In the genomic region with DNA sequence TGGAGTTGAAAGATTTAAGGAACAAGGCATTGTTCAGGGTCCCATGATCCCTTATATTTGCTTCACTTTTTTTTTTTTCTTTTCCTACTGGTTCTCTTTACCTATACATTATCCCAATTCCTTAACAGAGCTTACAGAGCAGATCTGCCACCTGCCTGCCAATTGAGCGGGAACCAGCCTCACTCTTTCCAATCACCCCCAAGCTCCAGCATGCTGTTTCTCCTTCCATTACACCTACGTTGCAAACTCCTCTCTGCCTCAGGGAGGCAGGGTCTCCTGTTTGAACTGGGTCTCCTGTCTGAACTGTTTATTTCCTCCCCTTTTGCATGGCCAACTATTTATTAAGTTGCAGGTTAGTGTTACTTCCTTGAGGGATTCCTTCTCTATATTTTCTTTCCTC, we compare ENCODE assay signal across 24 cellular contexts.
DNase-seq lines count a peak whose midpoint lies in the region; ATAC-seq, FAIRE-seq and TF ChIP-seq lines count a peak whose summit lies in the region.
"Had no signal": no experiment of that assay in that cellular context is flagged by ENCODE, and none has a peak within 500 bp of the region (broad histone marks: within the 10 kb centered on the region; RNA-seq: fewer than 3 reads in every experiment).

No MANE protein-coding gene starts in this region.

- no peak overlapping the region for H3K4ac ChIP-seq in H9 (ENCODE audit: low read depth, low read length)
- H3K4ac ChIP-seq in H1 (replicated peaks; ENCODE audit: insufficient read length, low read depth, low read length), result no peak overlapping the region

- FAIRE-seq in H1 (lab: Jason Lieb, UNC), result no peak
- FAIRE-seq: A549, D721Med, G401.6, GM12891, GM19239, H54, HepG2 had no signal

- H4K20me1 ChIP-seq in H9 (ENCODE audit: control insufficient read depth, insufficient read depth, insufficient read length) (no peaks in the 10 kb centered on the region), H1 (replicated peaks in 1 of 2; ENCODE audit: control insufficient read depth in 1 of 2, insufficient read depth in 2 of 2, low read length in 2 of 2) (no peaks in the 10 kb centered on the region)

- no peak overlapping the region for H2AK5ac ChIP-seq in H9 (ENCODE audit: insufficient read length, low read length)
- H2AK5ac ChIP-seq in H1 (ENCODE audit: low read depth, low read length), result no peak overlapping the region

- H3K4me1 ChIP-seq in H9 (ENCODE audit: insufficient read depth, low read length) (no peaks in the 10 kb centered on the region), H1 (replicated peaks in 1 of 4; ENCODE audit: control insufficient read depth in 3 of 4, insufficient read depth in 4 of 4, low read length in 3 of 4) (no peaks in the 10 kb centered on the region)
- H3K4me1 ChIP-seq: A549, Caco-2 had no signal

- no peak overlapping the region for H2AFZ ChIP-seq in H9 (ENCODE audit: low read length)
- H2AFZ ChIP-seq in H1 (ENCODE audit: low read length), result no peak overlapping the region

- CTCF ChIA-PET in H1 (lab: Charles Lee; ENCODE audit: partially characterized antibody), result interaction anchor here (0.6 to 1.6 kb wide), 9 partner anchors 15 to 531 kb away, joined by 3 to 10 read pairs (median 3); a partner anchor contains a TSS

- H3K4me1 Mint-ChIP-seq in H9 (no peaks in the 10 kb centered on the region), neural crest cell (no peaks in the 10 kb centered on the region)
- H3K4me1 Mint-ChIP-seq: IgD-negative memory B cell had no signal

- H2BK5ac ChIP-seq in H9 (ENCODE audit: insufficient read length, low read length), result no peak overlapping the region
- no peak overlapping the region for H2BK5ac ChIP-seq in H1 (ENCODE audit: low read depth, low read length)

- H4K8ac ChIP-seq in H9 (replicated peaks; ENCODE audit: insufficient read length, low read depth, low read length) (no peak overlapping the region), H1 (ENCODE audit: extremely low read depth, insufficient read depth, low read length) (no peak overlapping the region)

- no peak overlapping the region for H3K4me3 Mint-ChIP-seq in H9
- H3K4me3 Mint-ChIP-seq in neural crest cell, result no peak overlapping the region
- H3K4me3 Mint-ChIP-seq: CD4-positive, alpha-beta T cell; IgD-negative memory B cell had no signal

- peak; percentile 18 for DNase-seq in DMS53 (lab: John Stamatoyannopoulos, UW)
- DNase-seq in DMS53 treated with DMSO at 0.1 percent for 48 hours (lab: John Stamatoyannopoulos, UW; ENCODE audit: unreplicated experiment), result no peak
- peak; percentile 32 for DNase-seq in H9
- no peak for DNase-seq in H1 (ENCODE audit: low read depth in 1 of 2, low spot score in 2 of 2)
- no peak for DNase-seq in neural crest cell (ENCODE audit: low read depth, low spot score)
- DNase-seq in NCI-H226, result no peak
- DNase-seq in kidney glomerular epithelial cell (lab: John Stamatoyannopoulos, UW), result no peak
- DNase-seq: AML-193; Caco-2; CD4-positive, alpha-beta T cell; DMS79 treated with DMSO at 0.1 percent for 48 hours; EL; KBM-7 had no signal

- no peaks in the 10 kb centered on the region for H3K23me2 ChIP-seq in H9 (ENCODE audit: insufficient read length, low read depth, low read length, poor library complexity, severe bottlenecking)
- no peaks in the 10 kb centered on the region for H3K23me2 ChIP-seq in H1 (ENCODE audit: low read depth, low read length)

- H3K79me2 ChIP-seq in H9 (ENCODE audit: insufficient read depth, low read length) (no peaks in the 10 kb centered on the region), H1 (ENCODE audit: control insufficient read depth in 1 of 2, insufficient read depth in 2 of 2, low read length in 2 of 2) (no peaks in the 10 kb centered on the region)

- no peak overlapping the region for H2BK15ac ChIP-seq in H9 (ENCODE audit: low read depth, low read length)
- no peak overlapping the region for H2BK15ac ChIP-seq in H1 (ENCODE audit: low read length)

- H3K23ac ChIP-seq in H9 (ENCODE audit: insufficient read length, low read depth, low read length), result no peak overlapping the region
- H3K23ac ChIP-seq in H1 (ENCODE audit: insufficient read length), result no peak overlapping the region

- no peak for TF ChIP-seq POLR2A in H1 (IDR thresholded peaks at IDR 0.05; ENCODE audit: control extremely low read depth in 1 of 2, low read depth in 2 of 2, low read length in 2 of 2)

- H3K56ac ChIP-seq in H9 (ENCODE audit: insufficient read length, low read depth, low read length) (no peak overlapping the region), H1 (replicated peaks; ENCODE audit: insufficient read length, low read depth, low read length) (no peak overlapping the region)

- H3T11ph ChIP-seq in H9 (ENCODE audit: low read length), result no peak overlapping the region

- no CpG with 5 or more reads among the region's 2 CpGs for WGBS in H9 (ENCODE audit: extremely low coverage, insufficient read length, low lambda C conversion rate)
- WGBS in H1 (ENCODE audit: extremely low coverage in 1 of 2, insufficient coverage in 1 of 2, insufficient read length in 1 of 2, insufficient replicate concordance in 2 of 2, low coverage in 1 of 2, low lambda C conversion rate in 2 of 2, missing lambda C conversion rate in 1 of 2), 2 experiments, result 79% methylated on average over 2 of the region's 2 CpGs; no CpG with 5 or more reads in 1 of the 2 experiments

- no peak overlapping the region for H4K5ac ChIP-seq in H9 (ENCODE audit: insufficient read length, low read depth, low read length)
- no peak overlapping the region for H4K5ac ChIP-seq in H1 (ENCODE audit: insufficient read length, low read depth, low read length)

- H3K27ac Mint-ChIP-seq in H9 (peak overlapping the region in 1 of 3 experiments; percentile 19; a peak in 1 of 7 replicates), neural crest cell (ENCODE audit: unreplicated experiment) (peak overlapping the region; percentile 46)
- H3K27ac Mint-ChIP-seq: CD4-positive, alpha-beta T cell; IgD-negative memory B cell had no signal

- H3K14ac ChIP-seq in H9 (ENCODE audit: insufficient read depth, low read length), result no peak overlapping the region
- no peak overlapping the region for H3K14ac ChIP-seq in H1 (ENCODE audit: insufficient read length)

- H3K27me3 ChIP-seq in H9 (ENCODE audit: insufficient read depth, low read length) (no peaks in the 10 kb centered on the region), H1 (replicated peaks in 1 of 4; ENCODE audit: control insufficient read depth in 3 of 4, extremely low read depth in 1 of 4, insufficient read depth in 3 of 4, low read length in 3 of 4) (no peaks in the 10 kb centered on the region)

- H2BK120ac ChIP-seq in H9 (ENCODE audit: low read depth, low read length, poor library complexity, severe bottlenecking) (no peak overlapping the region), H1 (replicated peaks; ENCODE audit: low read depth, low read length) (no peak overlapping the region)

- no peaks in the 10 kb centered on the region for H3K9me3 Mint-ChIP-seq in H9
- peaks cover under 1% of the 10 kb centered on the region for H3K9me3 Mint-ChIP-seq in neural crest cell
- H3K9me3 Mint-ChIP-seq: CD4-positive, alpha-beta T cell had no signal

- TF ChIP-seq CTCF in H9 (conservative IDR thresholded peaks at IDR 0.05) (no peak), H1 (IDR thresholded peaks at IDR 0.05; ENCODE audit: control extremely low read depth in 1 of 3, insufficient read depth in 1 of 3, low read depth in 1 of 3, low read length in 3 of 3) (no peak), neural crest cell (conservative IDR thresholded peaks at IDR 0.05) (no peak)

- H3K79me1 ChIP-seq in H9 (ENCODE audit: insufficient read depth, low read depth, low read length, poor library complexity, severe bottlenecking) (no peaks in the 10 kb centered on the region), H1 (ENCODE audit: low read depth, low read length) (no peaks in the 10 kb centered on the region)

- H3K36me3 Mint-ChIP-seq in H9 (ENCODE audit: insufficient read depth in 1 of 3, low read depth in 3 of 3) (no peaks in the 10 kb centered on the region), neural crest cell (ENCODE audit: low read depth) (no peaks in the 10 kb centered on the region)
- H3K36me3 Mint-ChIP-seq: IgD-negative memory B cell had no signal

- no peak overlapping the region for H3K27ac ChIP-seq in H9 (ENCODE audit: insufficient read length, low read depth, low read length)
- H3K27ac ChIP-seq in H1 (ENCODE audit: low read depth, low read length), result no peak overlapping the region
- H3K27ac ChIP-seq: 22Rv1, A549, C4-2B had no signal

- H3K9ac ChIP-seq in H9 (ENCODE audit: extremely low read depth, insufficient read length, low read length) (no peak overlapping the region), H1 (replicated peaks in 1 of 4; ENCODE audit: extremely low read depth in 1 of 4, low read depth in 3 of 4, low read length in 3 of 4) (no peak overlapping the region)

- no peak for TF ChIP-seq EP300 in H1 (IDR thresholded peaks at IDR 0.05; ENCODE audit: borderline replicate concordance in 1 of 2, low read depth in 2 of 2, low read length in 2 of 2)

- H3K4me2 ChIP-seq in H9 (ENCODE audit: insufficient read depth, insufficient read length, low read length) (no peak overlapping the region), H1 (ENCODE audit: insufficient read depth in 1 of 2, low read depth in 2 of 2, low read length in 2 of 2) (no peak overlapping the region)
- H3K4me2 ChIP-seq: A549 had no signal

- H2BK12ac ChIP-seq in H9 (ENCODE audit: insufficient read length, low read depth, low read length), result no peak overlapping the region
- no peak overlapping the region for H2BK12ac ChIP-seq in H1 (ENCODE audit: low read depth, low read length)

- H2BK20ac ChIP-seq in H9 (ENCODE audit: low read depth, low read length, poor library complexity, severe bottlenecking) (no peak overlapping the region), H1 (ENCODE audit: low read length) (no peak overlapping the region)

- H3K9me3 ChIP-seq in H9 (ENCODE audit: control insufficient read depth, low read depth, low read length) (no peaks in the 10 kb centered on the region), H1 (ENCODE audit: insufficient read depth in 2 of 2, low read depth in 1 of 2, low read length in 1 of 2) (no peaks in the 10 kb centered on the region)
- H3K9me3 ChIP-seq: A549, Caco-2 had no signal

- no peak overlapping the region for H3K4me3 ChIP-seq in H1 (ENCODE audit: extremely low read depth in 1 of 4, insufficient read depth in 2 of 4, low read depth in 3 of 4, low read length in 4 of 4)
- H3K4me3 ChIP-seq: A549 had no signal

- no peak for ATAC-seq in HG03280 (IDR thresholded peaks at IDR 0.05; ENCODE audit: unreplicated experiment)
- ATAC-seq: A549, HepG2 had no signal

- H4K91ac ChIP-seq in H9 (ENCODE audit: insufficient read length, low read depth, low read length) (no peak overlapping the region), H1 (replicated peaks; ENCODE audit: insufficient read length, low read length) (no peak overlapping the region)

- H3K27me3 Mint-ChIP-seq in H9 (ENCODE audit: low read depth) (no peaks in the 10 kb centered on the region), neural crest cell (ENCODE audit: low read depth) (no peaks in the 10 kb centered on the region)
- H3K27me3 Mint-ChIP-seq: CD4-positive, alpha-beta T cell; IgD-negative memory B cell had no signal

- POLR2A ChIA-PET in H1 (lab: Charles Lee; ENCODE audit: partially characterized antibody), result no interaction called here

- H3K18ac ChIP-seq in H9 (ENCODE audit: insufficient read length, low read depth, low read length) (no peak overlapping the region), H1 (ENCODE audit: extremely low read depth, low read length) (no peak overlapping the region)

- TF ChIP-seq RAD21 in H1 (IDR thresholded peaks at IDR 0.05 in 1 of 2, conservative IDR thresholded peaks at IDR 0.05 in 1 of 2; ENCODE audit: low read depth in 2 of 2, low read length in 2 of 2), result peak; percentile 13 to 28; a peak in 3 of 4 replicates

- H3K36me3 ChIP-seq in H1 (ENCODE audit: control insufficient read depth in 2 of 4, insufficient read depth in 4 of 4, low read length in 3 of 4), result no peaks in the 10 kb centered on the region

Comparison
In these comparisons a context has a peak if more than half of its experiments do, and no peak if none do; other contexts are left out.
1. DNase-seq: peak in DMS53 (single experiment) and H9 (single experiment); none in DMS53 treated with DMSO at 0.1 percent for 48 hours (single experiment), H1 (0 of 2), neural crest cell (single experiment), NCI-H226 (single experiment) and kidney glomerular epithelial cell (single experiment).